ENCODE assay signal across 1 cellular context in genomic region chrX:69556094-69557011, GRCh38.
TF ChIP-seq lines count a peak whose summit lies in the region.

No MANE protein-coding gene starts in this region.

TF ChIP-seq in HCT116, 20 proteins besides CTCF, POLR2A, EP300 and RAD21 (continued from another document):
- 0 out of 2 replicates have a peak, but pooled peaks have one; percentile 29 for TF ChIP-seq SIN3A (IDR thresholded peaks at IDR 0.05; ENCODE audit: low read depth)
- TF ChIP-seq EZH2 (IDR thresholded peaks at IDR 0.05): no peak
